In the genomic region with DNA sequence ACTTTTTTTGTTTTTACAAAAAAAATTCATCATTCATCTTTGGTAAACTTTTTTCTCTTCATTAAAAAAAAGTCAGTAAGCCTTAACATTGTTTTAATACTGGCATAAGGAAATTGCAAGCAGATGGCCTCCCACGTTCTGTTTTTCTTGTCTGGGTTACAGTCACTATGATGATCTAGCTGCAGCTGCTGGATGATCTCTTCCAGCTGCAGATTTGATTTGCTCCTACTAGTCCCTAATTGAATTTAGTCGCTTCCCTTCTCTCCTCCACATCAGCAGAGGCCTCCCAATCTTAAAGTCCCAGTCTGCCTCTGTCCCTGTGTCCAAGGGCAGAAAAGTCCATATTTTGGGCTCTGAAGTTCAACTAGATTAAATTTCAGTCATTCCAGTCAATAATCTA, we compare ENCODE assay signal across 18 cellular contexts.
DNase-seq lines count a peak whose midpoint lies in the region; ATAC-seq and TF ChIP-seq lines count a peak whose summit lies in the region.
"Had no signal": no experiment of that assay in that cellular context is flagged by ENCODE, and none has a peak within 500 bp of the region (broad histone marks: within the 10 kb centered on the region; RNA-seq: fewer than 3 reads in every experiment).

No MANE protein-coding gene starts in this region.

- ATAC-seq in Right ventricle myocardium superior (ENCODE audit: poor library complexity) (peak; percentile 86), right cardiac atrium (peak; percentile 51 to 67), GM18511 (IDR thresholded peaks at IDR 0.05; ENCODE audit: unreplicated experiment) (no peak), GM18858 (IDR thresholded peaks at IDR 0.05; ENCODE audit: unreplicated experiment) (no peak)
- ATAC-seq: left colon, natural killer cell had no signal

- no peak for TF ChIP-seq CTCF in cardiac fibroblast (IDR thresholded peaks at IDR 0.05; ENCODE audit: low read depth, low read length)

- H3K9me3 ChIP-seq in right cardiac atrium (ENCODE audit: control insufficient read depth, low read length), result peaks cover 3% of the 10 kb centered on the region
- H3K9me3 ChIP-seq: breast epithelium, SK-N-SH, upper lobe of left lung had no signal

- no peaks in the 10 kb centered on the region for H3K4me1 ChIP-seq in right cardiac atrium (ENCODE audit: control insufficient read depth, insufficient read depth, low read length)
- H3K4me1 ChIP-seq: breast epithelium had no signal

- intact Hi-C loops in Right ventricle myocardium superior (cut with DNase I), result no loop called here
- intact Hi-C loops in cardiac septum (cut with DNase I), result loop anchor here (5.0 to 10.0 kb wide), 2 partner anchors 109 to 628 kb away; no protein-coding TSS in a partner anchor
- intact Hi-C loops in right cardiac atrium (cut with DNase I), result no loop called here

- H3K27ac ChIP-seq in right cardiac atrium (ENCODE audit: low read length), result no peak overlapping the region

- no peaks in the 10 kb centered on the region for H3K27me3 ChIP-seq in right cardiac atrium (ENCODE audit: control insufficient read depth, insufficient read depth)
- H3K27me3 ChIP-seq: breast epithelium, upper lobe of left lung had no signal

- H3K4me3 ChIP-seq in cardiac fibroblast (replicated peaks in 1 of 2; ENCODE audit: low read depth in 2 of 2, low read length in 2 of 2) (no peak overlapping the region), right cardiac atrium (ENCODE audit: low read length) (no peak overlapping the region)
- H3K4me3 ChIP-seq: breast epithelium, upper lobe of left lung had no signal

- WGBS in right cardiac atrium, result 44% methylated on average over 2 of the region's 2 CpGs

- DNase-seq in Right ventricle myocardium superior (no peak), cardiac septum (ENCODE audit: low spot score) (no peak), cardiac fibroblast (ENCODE audit: low read depth in 2 of 2) (peak; percentile 78 to 89), right cardiac atrium (peak in 1 of 3 donors; percentile 9), DMS53 (lab: John Stamatoyannopoulos, UW) (no peak), NCI-H446 treated with DMSO at 0.1 percent for 48 hours (lab: John Stamatoyannopoulos, UW) (no peak)
- DNase-seq: activated naive CD4-positive, alpha-beta T cell treated with Interleukin-2 at 50 U/mL for 16 hours; GOT3; left colon; natural killer cell; NCI-H1105; NCI-H2227 treated with DMSO at 0.1 percent for 48 hours; SK-N-SH; stimulated activated CD4-positive, alpha-beta T cell treated with anti-CD3 and anti-CD28 coated beads, Interleukin-4, amount 100 ng/mL, for 1 hour; upper lobe of left lung had no signal

Comparison
In these comparisons a context has a peak if more than half of its experiments do, and no peak if none do; other contexts are left out.
1. ATAC-seq: peak in Right ventricle myocardium superior (single experiment) and right cardiac atrium (2 of 2); none in GM18511 (single experiment) and GM18858 (single experiment).
2. DNase-seq: peak in cardiac fibroblast (2 of 2); none in Right ventricle myocardium superior (single experiment), cardiac septum (single experiment), DMS53 (single experiment) and NCI-H446 treated with DMSO at 0.1 percent for 48 hours (single experiment).